Comparison of ENCODE assay signal across 18 cellular contexts in the genomic region with DNA sequence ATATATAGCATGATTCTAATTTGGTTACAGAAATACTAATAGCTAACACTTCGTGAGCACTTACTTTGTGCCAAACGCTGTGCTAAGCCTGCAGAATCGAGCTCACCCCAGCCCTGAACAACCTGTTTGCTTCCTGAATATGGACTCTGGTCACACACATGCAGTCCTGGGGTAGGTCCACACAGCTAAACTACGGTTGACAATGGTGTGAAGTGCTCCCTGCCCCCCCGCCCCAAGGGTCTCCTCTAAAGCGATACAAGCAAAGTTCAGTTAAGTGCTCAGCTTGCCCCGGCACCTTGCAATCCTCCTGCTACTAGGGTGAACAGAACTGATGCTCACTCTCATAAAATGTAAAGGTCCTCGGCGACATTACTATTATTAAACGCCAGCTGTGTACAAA. TPM values are rescaled to one million over a fixed set of nuclear protein-coding genes. Genes with fewer than 3 reads are reported as not detected.
DNase-seq lines count a peak whose midpoint lies in the region; ATAC-seq and TF ChIP-seq lines count a peak whose summit lies in the region.
"Had no signal": no experiment of that assay in that cellular context is flagged by ENCODE, and none has a peak within 500 bp of the region (broad histone marks: within the 10 kb centered on the region; RNA-seq: fewer than 3 reads in every experiment).

No MANE protein-coding gene starts in this region.

- POLR2A ChIA-PET in CD4-positive, alpha-beta T cell (lab: Charles Lee): interaction anchor here (0.9 to 1.6 kb wide), 2 partner anchors 10 to 108 kb away, joined by 3 to 6 read pairs; no protein-coding TSS in a partner anchor
- POLR2A ChIA-PET in activated CD4-positive, alpha-beta memory T cell treated with anti-CD3 and anti-CD28 coated beads, Interleukin-2, amount 10 ng/mL, durations not matched to agents 7 days and 5 days (lab: Charles Lee): interaction anchor here (1.3 to 2.6 kb wide), 3 partner anchors 9 to 28 kb away, joined by 5 to 25 read pairs (median 5); a partner anchor contains a TSS

- H3K27ac Mint-ChIP-seq in activated T-cell treated with anti-CD3 and anti-CD28 coated beads, Interleukin-2, amount 50 U/mL, for 24 hours: peak overlapping the region; percentile 10
- peak overlapping the region; percentile 63 for H3K27ac Mint-ChIP-seq in CD4-positive, alpha-beta T cell
- H3K27ac Mint-ChIP-seq in activated CD4-positive, alpha-beta memory T cell treated with anti-CD3 and anti-CD28 coated beads, Interleukin-2, amount 10 ng/mL, durations not matched to agents 7 days and 5 days: peak overlapping the region; percentile 70
- peak overlapping the region; percentile 71 for H3K27ac Mint-ChIP-seq in activated naive CD8-positive, alpha-beta T cell treated with anti-CD3 and anti-CD28 coated beads, Interleukin-2, amount 50 U/mL, for 24 hours
- H3K27ac Mint-ChIP-seq: CD8-positive, alpha-beta T cell had no signal

- H3K27me3 Mint-ChIP-seq in activated T-cell treated with anti-CD3 and anti-CD28 coated beads, Interleukin-2, amount 50 U/mL, for 24 hours: peaks cover 25% of the 10 kb centered on the region
- H3K27me3 Mint-ChIP-seq in CD4-positive, alpha-beta T cell: no peaks in the 10 kb centered on the region
- no peaks in the 10 kb centered on the region for H3K27me3 Mint-ChIP-seq in activated CD4-positive, alpha-beta memory T cell treated with anti-CD3 and anti-CD28 coated beads, Interleukin-2, amount 10 ng/mL, durations not matched to agents 7 days and 5 days
- no peaks in the 10 kb centered on the region for H3K27me3 Mint-ChIP-seq in activated naive CD8-positive, alpha-beta T cell treated with anti-CD3 and anti-CD28 coated beads, Interleukin-2, amount 50 U/mL, for 24 hours

- H3K4me3 Mint-ChIP-seq in activated T-cell treated with anti-CD3 and anti-CD28 coated beads, Interleukin-2, amount 50 U/mL, for 24 hours: peak overlapping the region; percentile 58
- H3K4me3 Mint-ChIP-seq in CD4-positive, alpha-beta T cell: peak overlapping the region; percentile 79
- peak overlapping the region; percentile 74 for H3K4me3 Mint-ChIP-seq in activated CD4-positive, alpha-beta memory T cell treated with anti-CD3 and anti-CD28 coated beads, Interleukin-2, amount 10 ng/mL, durations not matched to agents 7 days and 5 days
- H3K4me3 Mint-ChIP-seq in activated naive CD8-positive, alpha-beta T cell treated with anti-CD3 and anti-CD28 coated beads, Interleukin-2, amount 50 U/mL, for 24 hours: peak overlapping the region; percentile 67
- H3K4me3 Mint-ChIP-seq: CD8-positive, alpha-beta T cell had no signal

- H3K9me3 ChIP-seq in CD4-positive, alpha-beta T cell (ENCODE audit: control insufficient read depth, low read length): no peaks in the 10 kb centered on the region
- H3K9me3 ChIP-seq: Peyer's patch had no signal

- CTCF ChIA-PET in CD4-positive, alpha-beta T cell (lab: Charles Lee): no interaction called here
- CTCF ChIA-PET in activated CD4-positive, alpha-beta memory T cell treated with anti-CD3 and anti-CD28 coated beads, Interleukin-2, amount 10 ng/mL, durations not matched to agents 7 days and 5 days (lab: Charles Lee): interaction anchor here (1.2 to 1.5 kb wide), 2 partner anchors 28 to 71 kb away, joined by 3 to 4 read pairs; no protein-coding TSS in a partner anchor

- no peaks in the 10 kb centered on the region for H3K36me3 Mint-ChIP-seq in activated T-cell treated with anti-CD3 and anti-CD28 coated beads, Interleukin-2, amount 50 U/mL, for 24 hours (ENCODE audit: low read depth)
- H3K36me3 Mint-ChIP-seq in CD4-positive, alpha-beta T cell (ENCODE audit: low read depth): no peaks in the 10 kb centered on the region
- H3K36me3 Mint-ChIP-seq in activated CD4-positive, alpha-beta memory T cell treated with anti-CD3 and anti-CD28 coated beads, Interleukin-2, amount 10 ng/mL, durations not matched to agents 7 days and 5 days (ENCODE audit: low read depth): peaks cover 19% of the 10 kb centered on the region
- no peaks in the 10 kb centered on the region for H3K36me3 Mint-ChIP-seq in activated naive CD8-positive, alpha-beta T cell treated with anti-CD3 and anti-CD28 coated beads, Interleukin-2, amount 50 U/mL, for 24 hours (ENCODE audit: low read depth)
- H3K36me3 Mint-ChIP-seq: CD8-positive, alpha-beta T cell had no signal

- intact Hi-C loops in CD4-positive, alpha-beta T cell (cut with DNase I, micrococcal nuclease): no loop called here

- H3K27me3 ChIP-seq in CD4-positive, alpha-beta T cell (ENCODE audit: control insufficient read depth, insufficient read depth, low read length): no peaks in the 10 kb centered on the region
- H3K27me3 ChIP-seq: Peyer's patch had no signal

- H3K27ac ChIP-seq in CD4-positive, alpha-beta T cell (ENCODE audit: low read depth, low read length): no peak overlapping the region
- H3K27ac ChIP-seq: Peyer's patch had no signal

- no peaks in the 10 kb centered on the region for H3K9me3 Mint-ChIP-seq in activated T-cell treated with anti-CD3 and anti-CD28 coated beads, Interleukin-2, amount 50 U/mL, for 24 hours
- no peaks in the 10 kb centered on the region for H3K9me3 Mint-ChIP-seq in CD4-positive, alpha-beta T cell
- no peaks in the 10 kb centered on the region for H3K9me3 Mint-ChIP-seq in activated CD4-positive, alpha-beta memory T cell treated with anti-CD3 and anti-CD28 coated beads, Interleukin-2, amount 10 ng/mL, durations not matched to agents 7 days and 5 days
- H3K9me3 Mint-ChIP-seq in activated naive CD8-positive, alpha-beta T cell treated with anti-CD3 and anti-CD28 coated beads, Interleukin-2, amount 50 U/mL, for 24 hours: no peaks in the 10 kb centered on the region
- H3K9me3 Mint-ChIP-seq: CD8-positive, alpha-beta T cell had no signal

- no peak for TF ChIP-seq CTCF in CD4-positive, alpha-beta T cell (IDR thresholded peaks at IDR 0.05)

- peaks cover 48% of the 10 kb centered on the region for H3K4me1 Mint-ChIP-seq in activated T-cell treated with anti-CD3 and anti-CD28 coated beads, Interleukin-2, amount 50 U/mL, for 24 hours (ENCODE audit: low read depth)
- H3K4me1 Mint-ChIP-seq in CD4-positive, alpha-beta T cell (ENCODE audit: low read depth): peaks cover 33% of the 10 kb centered on the region
- peaks cover 54% of the 10 kb centered on the region for H3K4me1 Mint-ChIP-seq in activated CD4-positive, alpha-beta memory T cell treated with anti-CD3 and anti-CD28 coated beads, Interleukin-2, amount 10 ng/mL, durations not matched to agents 7 days and 5 days
- H3K4me1 Mint-ChIP-seq in activated naive CD8-positive, alpha-beta T cell treated with anti-CD3 and anti-CD28 coated beads, Interleukin-2, amount 50 U/mL, for 24 hours: peaks cover 53% of the 10 kb centered on the region

- ATAC-seq in CD4-positive, alpha-beta T cell (ENCODE audit: poor library complexity): no peak
- no peak for ATAC-seq in activated naive CD8-positive, alpha-beta T cell treated with anti-CD3 and anti-CD28 coated beads, Interleukin-2, amount 50 U/mL, for 24 hours
- no peak for ATAC-seq in esophagus mucosa
- ATAC-seq: CD8-positive, alpha-beta T cell had no signal

- no peak for DNase-seq in activated T-cell treated with anti-CD3 and anti-CD28 coated beads, Interleukin-2, amount 50 U/mL, for 24 hours
- DNase-seq in activated T-cell treated with anti-CD3 and anti-CD28 coated beads, Interleukin-2, amount 50 U/mL, for 1 hour: no peak
- DNase-seq in CD4-positive, alpha-beta T cell: no peak
- no peak for DNase-seq in activated CD4-positive, alpha-beta memory T cell treated with anti-CD3 and anti-CD28 coated beads, Interleukin-2, amount 10 ng/mL, durations not matched to agents 7 days and 5 days
- no peak for DNase-seq in activated naive CD8-positive, alpha-beta T cell treated with anti-CD3 and anti-CD28 coated beads, Interleukin-2, amount 50 U/mL, for 24 hours
- DNase-seq in amniotic stem cell (lab: John Stamatoyannopoulos, UW): no peak
- no peak for DNase-seq in HT-29 (ENCODE audit: low spot score)
- DNase-seq: ACHN; CD8-positive, alpha-beta T cell; DND-41; GDM1; HCEC 1CT; IMR-90; NCI-H2029; NCI-H510A treated with DMSO at 0.1 percent for 48 hours; Peyer's patch had no signal

RNA-seq across cellular contexts. Expression of a gene that starts 0.9 kb away (rescaled TPM):
- 1 to 10 TPM; 3.7 TPM for total RNA-seq in CD4-positive, alpha-beta T cell
- 10 to 100 TPM; 18.4 to 19.1 TPM for total RNA-seq in activated CD4-positive, alpha-beta memory T cell treated with anti-CD3 and anti-CD28 coated beads, Interleukin-2, amount 10 ng/mL, durations not matched to agents 7 days and 5 days
- total RNA-seq in HT-29 (2014; rRNA removed; shearing (Covaris generic)): not detected in 2 replicates
- 0.76 TPM for total RNA-seq in esophagus mucosa
- total RNA-seq: IMR-90, LHCN-M2 had no signal

RNA-seq across cellular contexts. Expression of a gene that starts 6.0 kb away (rescaled TPM):
- total RNA-seq in CD4-positive, alpha-beta T cell: 1 to 10 TPM; 8.5 to 9.1 TPM
- total RNA-seq in activated CD4-positive, alpha-beta memory T cell treated with anti-CD3 and anti-CD28 coated beads, Interleukin-2, amount 10 ng/mL, durations not matched to agents 7 days and 5 days: 1 to 10 TPM; 9.3 to 9.9 TPM
- total RNA-seq in HT-29 (2014; rRNA removed; shearing (Covaris generic)): 7.2 and 7.3 TPM in 2 replicates
- total RNA-seq in esophagus mucosa: 3.4 TPM

RNA-seq across cellular contexts. Expression of a gene that starts 28.4 kb away (rescaled TPM):
- total RNA-seq in CD4-positive, alpha-beta T cell: 10 to 100 TPM; 12.7 to 15.8 TPM
- total RNA-seq in activated CD4-positive, alpha-beta memory T cell treated with anti-CD3 and anti-CD28 coated beads, Interleukin-2, amount 10 ng/mL, durations not matched to agents 7 days and 5 days: 10 to 100 TPM; 23.4 to 24.6 TPM
- 25.0 and 27.7 TPM in 2 replicates for total RNA-seq in HT-29 (2014; rRNA removed; shearing (Covaris generic))
- 9.4 TPM for total RNA-seq in esophagus mucosa

RNA-seq across cellular contexts. Expression of a gene that starts 30.5 kb away (rescaled TPM):
- 1 to 10 TPM; 1.1 to 1.2 TPM for total RNA-seq in CD4-positive, alpha-beta T cell
- total RNA-seq in activated CD4-positive, alpha-beta memory T cell treated with anti-CD3 and anti-CD28 coated beads, Interleukin-2, amount 10 ng/mL, durations not matched to agents 7 days and 5 days: under 1 TPM; 0.50 to 0.93 TPM
- not detected in 2 replicates for total RNA-seq in HT-29 (2014; rRNA removed; shearing (Covaris generic))
- 0.28 TPM for total RNA-seq in esophagus mucosa
- total RNA-seq: IMR-90, LHCN-M2 had no signal

RNA-seq across cellular contexts. Expression of a gene that starts 39.8 kb away (rescaled TPM):
- not detected for total RNA-seq in CD4-positive, alpha-beta T cell
- not detected for total RNA-seq in activated CD4-positive, alpha-beta memory T cell treated with anti-CD3 and anti-CD28 coated beads, Interleukin-2, amount 10 ng/mL, durations not matched to agents 7 days and 5 days
- total RNA-seq in HT-29 (2014; rRNA removed; shearing (Covaris generic)): not detected in 2 replicates
- total RNA-seq in esophagus mucosa: not detected
- total RNA-seq: CD8-positive, alpha-beta T cell; IMR-90; LHCN-M2; Peyer's patch had no signal

Comparison
In these comparisons a context has a peak if more than half of its experiments do, and no peak if none do; other contexts are left out.
1. H3K27ac Mint-ChIP-seq: peak in every context shown above with its lines; median percentile 71 in activated naive CD8-positive, alpha-beta T cell treated with anti-CD3 and anti-CD28 coated beads, Interleukin-2, amount 50 U/mL, for 24 hours; 70 in activated CD4-positive, alpha-beta memory T cell treated with anti-CD3 and anti-CD28 coated beads, Interleukin-2, amount 10 ng/mL, durations not matched to agents 7 days and 5 days; 63 in CD4-positive, alpha-beta T cell; 10 in activated T-cell treated with anti-CD3 and anti-CD28 coated beads, Interleukin-2, amount 50 U/mL, for 24 hours.
2. RNA of a gene that starts 0.9 kb away (total RNA-seq): 18.4 to 19.1 TPM in activated CD4-positive, alpha-beta memory T cell treated with anti-CD3 and anti-CD28 coated beads, Interleukin-2, amount 10 ng/mL, durations not matched to agents 7 days and 5 days; 3.7 TPM in CD4-positive, alpha-beta T cell, 0.76 TPM in esophagus mucosa (single experiment) and not detected in HT-29; every median in the first group is over 4 times any median in the second.
3. Peak in every context shown above with its lines, with median percentiles within 50 percentile points of each other: H3K4me3 Mint-ChIP-seq.